9 cellular contexts compared by ENCODE assay signal in genomic region chrX:155094468-155095061, GRCh38. TPM values are rescaled to one million over a fixed set of nuclear protein-coding genes. Genes with fewer than 3 reads are reported as not detected.
DNase-seq lines count a peak whose midpoint lies in the region; ATAC-seq and TF ChIP-seq lines count a peak whose summit lies in the region.
"Had no signal": no experiment of that assay in that cellular context is flagged by ENCODE, and none has a peak within 500 bp of the region (broad histone marks: within the 10 kb centered on the region; RNA-seq: fewer than 3 reads in every experiment).

No MANE protein-coding gene starts in this region.

- H3K27ac ChIP-seq in testis, result no peak overlapping the region
- H3K27ac ChIP-seq: neutrophil had no signal

- no peak overlapping the region for H3K27ac Mint-ChIP-seq in CD14-positive monocyte
- no peak overlapping the region for H3K27ac Mint-ChIP-seq in activated B cell treated with CpG ODN at 0.5 μM for 24 hours
- no peak overlapping the region for H3K27ac Mint-ChIP-seq in glutamatergic neuron (ENCODE audit: unreplicated experiment)

- TF ChIP-seq POLR2A in testis (IDR thresholded peaks at IDR 0.05), result no peak

- H3K9me3 Mint-ChIP-seq in CD14-positive monocyte (no peaks in the 10 kb centered on the region), activated B cell treated with CpG ODN at 0.5 μM for 24 hours (no peaks in the 10 kb centered on the region), glutamatergic neuron (ENCODE audit: unreplicated experiment) (no peaks in the 10 kb centered on the region)

- no peak overlapping the region for H3K4me3 Mint-ChIP-seq in CD14-positive monocyte
- H3K4me3 Mint-ChIP-seq in activated B cell treated with CpG ODN at 0.5 μM for 24 hours, result no peak overlapping the region
- H3K4me3 Mint-ChIP-seq in glutamatergic neuron (ENCODE audit: unreplicated experiment), result no peak overlapping the region

- H3K36me3 Mint-ChIP-seq in CD14-positive monocyte (peaks cover 38 to 47% of the 10 kb centered on the region in 2 donors), activated B cell treated with CpG ODN at 0.5 μM for 24 hours (ENCODE audit: low read depth) (peaks cover 38% of the 10 kb centered on the region), glutamatergic neuron (ENCODE audit: unreplicated experiment) (no peaks in the 10 kb centered on the region)

- ATAC-seq in activated B cell treated with CpG ODN at 0.5 μM for 24 hours (ENCODE audit: low read depth) (peak; percentile 56), GM18519 (IDR thresholded peaks at IDR 0.05; ENCODE audit: low FRiP score, unreplicated experiment) (no peak)

- DNase-seq in CD14-positive monocyte (ENCODE audit: low spot score) (no peak), GM12864 (ENCODE audit: low read depth) (no peak), LNCaP clone FGC (ENCODE audit: low read depth) (no peak), activated B cell treated with CpG ODN at 0.5 μM for 24 hours (no peak), glutamatergic neuron (no peak), testis (no peak), ureter (ENCODE audit: low spot score) (no peak)

- no peaks in the 10 kb centered on the region for H3K9me3 ChIP-seq in testis
- H3K9me3 ChIP-seq: neutrophil had no signal

- CTCF ChIA-PET in activated B cell treated with CpG ODN at 0.5 μM for 24 hours (lab: Charles Lee), result interaction anchor here (0.8 to 1.9 kb wide), 3 partner anchors 9 to 177 kb away, joined by 3 to 8 read pairs (median 4); partner anchors contain the start of gene VBP1

- H3K4me3 ChIP-seq in GM12864 (ENCODE audit: low read depth, low read length) (no peak overlapping the region), LNCaP clone FGC (ENCODE audit: low read depth, low read length) (no peak overlapping the region), testis (no peak overlapping the region)

- intact Hi-C loops in CD14-positive monocyte (cut with micrococcal nuclease) (no loop called here), activated B cell treated with CpG ODN at 0.5 μM for 24 hours (cut with micrococcal nuclease) (loop anchor here (2.0 to 5.0 kb wide), 2 partner anchors 123 to 556 kb away; partner anchors contain the start of gene VBP1), testis (cut with DNase I; ENCODE audit: low total_unique reads) (no loop called here)

- H3K4me1 ChIP-seq in testis, result no peaks in the 10 kb centered on the region

- H3K4me1 Mint-ChIP-seq in CD14-positive monocyte (no peaks in the 10 kb centered on the region), activated B cell treated with CpG ODN at 0.5 μM for 24 hours (no peaks in the 10 kb centered on the region), glutamatergic neuron (ENCODE audit: low read depth, unreplicated experiment) (no peaks in the 10 kb centered on the region)

- whole genome bisulfite sequencing in testis, 2 donors, result 35 to 36% methylated on average over 4 of the region's 4 CpGs

- TF ChIP-seq CTCF in CD14-positive monocyte (IDR thresholded peaks at IDR 0.05) (peak; percentile 60), GM12864 (IDR thresholded peaks at IDR 0.05; ENCODE audit: low read depth, low read length, missing control alignments) (peak; percentile 45), LNCaP clone FGC (IDR thresholded peaks at IDR 0.05; ENCODE audit: control insufficient read depth, extremely low read depth, insufficient read depth) (peak; percentile 50; the same call in 1 of the 2 replicates), activated B cell treated with CpG ODN at 0.5 μM for 24 hours (IDR thresholded peaks at IDR 0.05) (no peak), glutamatergic neuron (IDR thresholded peaks at IDR 0.05; ENCODE audit: partially characterized antibody, unreplicated experiment) (peak; percentile 71), testis (IDR thresholded peaks at IDR 0.05) (peak; percentile 22 to 56 (median 43))

- POLR2A ChIA-PET in activated B cell treated with CpG ODN at 0.5 μM for 24 hours (lab: Charles Lee), result no interaction called here

- H3K27me3 Mint-ChIP-seq in CD14-positive monocyte (ENCODE audit: low read depth in 3 of 3) (no peaks in the 10 kb centered on the region), activated B cell treated with CpG ODN at 0.5 μM for 24 hours (no peaks in the 10 kb centered on the region), glutamatergic neuron (ENCODE audit: unreplicated experiment) (no peaks in the 10 kb centered on the region)

- H3K27me3 ChIP-seq in testis, result no peaks in the 10 kb centered on the region
- H3K27me3 ChIP-seq: neutrophil had no signal

- H3K36me3 ChIP-seq in testis (ENCODE audit: low read depth, missing control alignments), result no peaks in the 10 kb centered on the region

RNA-seq across cellular contexts. Expression of gene BRCC3, which starts 23.3 kb away (rescaled TPM):
- 10 to 100 TPM in 1 of 2 donors, 1 to 10 TPM in 1; 10.0 to 21.7 TPM for polyA plus RNA-seq in CD14-positive monocyte
- 20.1 and 21.1 TPM in 2 replicates for total RNA-seq in activated B cell treated with CpG ODN at 0.5 μM for 24 hours
- total RNA-seq in glutamatergic neuron (ENCODE audit: unreplicated experiment), result 21.9 TPM
- total RNA-seq in testis, result 1 to 10 TPM; 2.8 to 3.4 TPM
- polyA plus RNA-seq in testis (ENCODE audit: insufficient read depth, low read depth, low replicate concordance), result 1.4 TPM
- total RNA-seq in ureter, result 23.3 TPM

RNA-seq across cellular contexts. Expression of gene CMC4, which starts 23.6 kb away (rescaled TPM):
- polyA plus RNA-seq in CD14-positive monocyte (10 to 100 TPM; 10.1 to 11.1 TPM), testis (ENCODE audit: insufficient read depth, low read depth, low replicate concordance) (8.5 TPM)
- total RNA-seq in activated B cell treated with CpG ODN at 0.5 μM for 24 hours (4.7 and 5.3 TPM in 2 replicates), glutamatergic neuron (ENCODE audit: unreplicated experiment) (1.8 TPM), testis (10 to 100 TPM; 25.4 to 29.8 TPM), ureter (9.1 TPM)

RNA-seq across cellular contexts. Expression of gene MTCP1, which starts 23.6 kb away (rescaled TPM):
- polyA plus RNA-seq in CD14-positive monocyte, result 10 to 100 TPM; 14.8 to 23.3 TPM
- total RNA-seq in activated B cell treated with CpG ODN at 0.5 μM for 24 hours, result 19.5 and 21.2 TPM in 2 replicates
- 9.5 TPM for total RNA-seq in glutamatergic neuron (ENCODE audit: unreplicated experiment)
- 10 to 100 TPM; 25.0 to 25.5 TPM for total RNA-seq in testis
- polyA plus RNA-seq in testis (ENCODE audit: insufficient read depth, low read depth, low replicate concordance), result 23.3 TPM
- total RNA-seq in ureter, result 17.7 TPM
